ENCODE assay signal across 24 cellular contexts in the genomic region with DNA sequence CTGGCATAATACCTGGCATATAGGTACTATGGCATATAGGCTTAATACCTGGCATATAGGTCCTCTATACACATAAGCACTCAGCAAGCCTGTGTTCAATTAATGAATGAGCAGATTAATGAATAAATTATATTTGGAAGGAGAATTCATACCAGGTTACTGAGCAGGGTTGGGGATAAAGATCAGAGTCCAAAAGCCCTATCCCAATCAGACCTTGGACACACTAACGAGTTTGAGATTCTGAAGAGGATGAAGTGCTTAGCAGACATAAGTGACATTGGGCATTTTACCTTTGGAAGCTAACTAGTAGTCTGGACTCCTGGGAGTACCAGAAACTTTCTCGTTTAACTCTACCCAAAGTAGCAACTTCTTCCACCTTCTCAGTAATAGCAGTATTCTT.
A peak's percentile ranks its signal among the peaks of the same experiment; 100 is the strongest.
DNase-seq lines count a peak whose midpoint lies in the region; ATAC-seq, FAIRE-seq and TF ChIP-seq lines count a peak whose summit lies in the region.
"Had no signal": no experiment of that assay in that cellular context is flagged by ENCODE, and none has a peak within 500 bp of the region (broad histone marks: within the 10 kb centered on the region; RNA-seq: fewer than 3 reads in every experiment).

No MANE protein-coding gene starts in this region.

- no peak for FAIRE-seq in astrocyte (lab: Jason Lieb, UNC)
- FAIRE-seq: colon, GM19239 had no signal

- ATAC-seq in GM19324 (IDR thresholded peaks at IDR 0.05; ENCODE audit: low FRiP score, unreplicated experiment): no peak
- ATAC-seq: stimulated activated effector memory CD8-positive, alpha-beta T cell treated with anti-CD3 and anti-CD28 coated beads, Interleukin-12 subunit alpha, Interleukin-12 subunit beta, amount 100 ng/mL, for 72 hours had no signal

- H3K79me2 ChIP-seq in astrocyte (ENCODE audit: insufficient read depth, low read length): no peaks in the 10 kb centered on the region

- WGBS in thyroid gland, 2 donors: 71 to 73% methylated on average over 2 of the region's 2 CpGs

- H3K27me3 Mint-ChIP-seq in HFFc6 (ENCODE audit: insufficient read depth) (peaks cover 4% of the 10 kb centered on the region), astrocyte (ENCODE audit: low read depth, unreplicated experiment) (no peaks in the 10 kb centered on the region)
- peaks cover 8% of the 10 kb centered on the region for H3K27me3 Mint-ChIP-seq in activated naive CD4-positive, alpha-beta T cell treated with anti-CD3 and anti-CD28 coated beads, Interleukin-2, amount 10 ng/mL, durations not matched to agents 7 days and 5 days

- H3K4me1 Mint-ChIP-seq in HFFc6 (ENCODE audit: low read depth) (peaks cover 55% of the 10 kb centered on the region), astrocyte (ENCODE audit: low read depth, unreplicated experiment) (peaks cover 28% of the 10 kb centered on the region)
- H3K4me1 Mint-ChIP-seq in activated naive CD4-positive, alpha-beta T cell treated with anti-CD3 and anti-CD28 coated beads, Interleukin-2, amount 10 ng/mL, durations not matched to agents 7 days and 5 days: no peaks in the 10 kb centered on the region
- H3K4me1 Mint-ChIP-seq: CD4-positive, alpha-beta memory T cell; naive B cell; stimulated activated effector memory CD8-positive, alpha-beta T cell treated with anti-CD3 and anti-CD28 coated beads, Interleukin-12 subunit alpha, Interleukin-12 subunit beta, amount 100 ng/mL, for 72 hours had no signal

- H3K9ac ChIP-seq in astrocyte (ENCODE audit: low read length): no peak overlapping the region

- H3K36me3 Mint-ChIP-seq in HFFc6 (ENCODE audit: low read depth): no peaks in the 10 kb centered on the region
- H3K36me3 Mint-ChIP-seq in astrocyte (ENCODE audit: low read depth, unreplicated experiment): no peaks in the 10 kb centered on the region
- H3K36me3 Mint-ChIP-seq in activated naive CD4-positive, alpha-beta T cell treated with anti-CD3 and anti-CD28 coated beads, Interleukin-2, amount 10 ng/mL, durations not matched to agents 7 days and 5 days: no peaks in the 10 kb centered on the region
- H3K36me3 Mint-ChIP-seq: activated CD4-positive, alpha-beta memory T cell treated with anti-CD3 and anti-CD28 coated beads for 36 hours; CD4-positive, alpha-beta memory T cell; naive B cell; stimulated activated effector memory CD8-positive, alpha-beta T cell treated with anti-CD3 and anti-CD28 coated beads, Interleukin-12 subunit alpha, Interleukin-12 subunit beta, amount 100 ng/mL, for 72 hours had no signal

- DNase-seq in HFFc6: no peak
- no peak for DNase-seq in astrocyte (ENCODE audit: low read depth)
- DNase-seq in kidney tubule cell (ENCODE audit: low spot score): peak; percentile 11
- DNase-seq in thyroid gland: no peak
- DNase-seq in A172 (ENCODE audit: low spot score): no peak
- no peak for DNase-seq in activated naive CD4-positive, alpha-beta T cell treated with anti-CD3 and anti-CD28 coated beads, Interleukin-2, amount 10 ng/mL, durations not matched to agents 7 days and 5 days
- DNase-seq: activated CD4-positive, alpha-beta memory T cell treated with anti-CD3 and anti-CD28 coated beads for 36 hours; activated CD4-positive, CD25-positive, alpha-beta regulatory T cell; activated effector memory CD4-positive, alpha-beta T cell treated with Interleukin-2 at 50 U/mL for 16 hours; AML-193; CD4-positive, alpha-beta memory T cell; effector memory CD4-positive, alpha-beta T cell; naive B cell; NCI-H2029 treated with DMSO at 0.1 percent for 48 hours; NCI-H345; nucleus accumbens; OCI-M1; SHP77 treated with DMSO at 0.1 percent for 48 hours had no signal

- H4K20me1 ChIP-seq in astrocyte (ENCODE audit: insufficient read depth, low read length): no peaks in the 10 kb centered on the region

- H3K27ac ChIP-seq in astrocyte (ENCODE audit: low read depth, low read length) (peak overlapping the region; percentile 23), thyroid gland (peak overlapping the region; percentile 40 to 90 (median 76))
- H3K27ac ChIP-seq: thoracic aorta had no signal

- no peak for TF ChIP-seq POLR2A in thyroid gland (IDR thresholded peaks at IDR 0.05)

- TF ChIP-seq CTCF in HFFc6 (IDR thresholded peaks at IDR 0.05) (no peak), astrocyte (IDR thresholded peaks at IDR 0.05; ENCODE audit: insufficient read depth, low read depth, low read length) (no peak), thyroid gland (IDR thresholded peaks at IDR 0.05) (no peak)

- CTCF ChIA-PET in activated naive CD4-positive, alpha-beta T cell treated with anti-CD3 and anti-CD28 coated beads, Interleukin-2, amount 10 ng/mL, durations not matched to agents 7 days and 5 days (lab: Charles Lee): no interaction called here

- H3K27ac Mint-ChIP-seq in HFFc6: 0 out of 2 replicates have a peak overlapping the region, but pooled peaks have one; percentile 2
- peak overlapping the region; percentile 37 for H3K27ac Mint-ChIP-seq in astrocyte (ENCODE audit: unreplicated experiment)
- no peak overlapping the region for H3K27ac Mint-ChIP-seq in activated naive CD4-positive, alpha-beta T cell treated with anti-CD3 and anti-CD28 coated beads, Interleukin-2, amount 10 ng/mL, durations not matched to agents 7 days and 5 days
- H3K27ac Mint-ChIP-seq: activated CD4-positive, alpha-beta memory T cell treated with anti-CD3 and anti-CD28 coated beads for 36 hours; CD4-positive, alpha-beta memory T cell; naive B cell; stimulated activated effector memory CD8-positive, alpha-beta T cell treated with anti-CD3 and anti-CD28 coated beads, Interleukin-12 subunit alpha, Interleukin-12 subunit beta, amount 100 ng/mL, for 72 hours had no signal

- no peak overlapping the region for H2AFZ ChIP-seq in astrocyte (ENCODE audit: low read depth, low read length)

- no peak overlapping the region for H3K4me2 ChIP-seq in astrocyte (ENCODE audit: low read length)
- H3K4me2 ChIP-seq: smooth muscle cell had no signal

- H3K27me3 ChIP-seq in astrocyte (ENCODE audit: insufficient read depth, low read length) (no peaks in the 10 kb centered on the region), thyroid gland (no peaks in the 10 kb centered on the region)

- H3K4me3 Mint-ChIP-seq in HFFc6: no peak overlapping the region
- H3K4me3 Mint-ChIP-seq in astrocyte (ENCODE audit: unreplicated experiment): no peak overlapping the region
- no peak overlapping the region for H3K4me3 Mint-ChIP-seq in activated naive CD4-positive, alpha-beta T cell treated with anti-CD3 and anti-CD28 coated beads, Interleukin-2, amount 10 ng/mL, durations not matched to agents 7 days and 5 days
- H3K4me3 Mint-ChIP-seq: activated CD4-positive, alpha-beta memory T cell treated with anti-CD3 and anti-CD28 coated beads for 36 hours; CD4-positive, alpha-beta memory T cell; naive B cell; stimulated activated effector memory CD8-positive, alpha-beta T cell treated with anti-CD3 and anti-CD28 coated beads, Interleukin-12 subunit alpha, Interleukin-12 subunit beta, amount 100 ng/mL, for 72 hours had no signal

- intact Hi-C loops in thyroid gland (cut with DNase I): no loop called here

- H3K36me3 ChIP-seq in astrocyte (ENCODE audit: insufficient read depth, low read length) (no peaks in the 10 kb centered on the region), thyroid gland (no peaks in the 10 kb centered on the region)
- H3K36me3 ChIP-seq: thoracic aorta had no signal

- H3K9me3 ChIP-seq in astrocyte (ENCODE audit: insufficient read depth, low read depth, low read length) (no peaks in the 10 kb centered on the region), thyroid gland (no peaks in the 10 kb centered on the region)
- H3K9me3 ChIP-seq: thoracic aorta had no signal

- H3K4me3 ChIP-seq in astrocyte (ENCODE audit: insufficient read depth, low read depth, low read length): no peak overlapping the region
- no peak overlapping the region for H3K4me3 ChIP-seq in thyroid gland (replicated peaks in 1 of 3)
- H3K4me3 ChIP-seq: smooth muscle cell, thoracic aorta had no signal

- peaks cover 35% of the 10 kb centered on the region for H3K4me1 ChIP-seq in astrocyte (ENCODE audit: insufficient read depth, low read length)
- peaks cover 22 to 33% of the 10 kb centered on the region in 2 donors for H3K4me1 ChIP-seq in thyroid gland

- H3K9me3 Mint-ChIP-seq in HFFc6 (no peaks in the 10 kb centered on the region), astrocyte (ENCODE audit: unreplicated experiment) (no peaks in the 10 kb centered on the region)
- no peaks in the 10 kb centered on the region for H3K9me3 Mint-ChIP-seq in activated naive CD4-positive, alpha-beta T cell treated with anti-CD3 and anti-CD28 coated beads, Interleukin-2, amount 10 ng/mL, durations not matched to agents 7 days and 5 days
- H3K9me3 Mint-ChIP-seq: activated CD4-positive, alpha-beta memory T cell treated with anti-CD3 and anti-CD28 coated beads for 36 hours; CD4-positive, alpha-beta memory T cell; naive B cell; stimulated activated effector memory CD8-positive, alpha-beta T cell treated with anti-CD3 and anti-CD28 coated beads, Interleukin-12 subunit alpha, Interleukin-12 subunit beta, amount 100 ng/mL, for 72 hours had no signal
